In the genomic region with DNA sequence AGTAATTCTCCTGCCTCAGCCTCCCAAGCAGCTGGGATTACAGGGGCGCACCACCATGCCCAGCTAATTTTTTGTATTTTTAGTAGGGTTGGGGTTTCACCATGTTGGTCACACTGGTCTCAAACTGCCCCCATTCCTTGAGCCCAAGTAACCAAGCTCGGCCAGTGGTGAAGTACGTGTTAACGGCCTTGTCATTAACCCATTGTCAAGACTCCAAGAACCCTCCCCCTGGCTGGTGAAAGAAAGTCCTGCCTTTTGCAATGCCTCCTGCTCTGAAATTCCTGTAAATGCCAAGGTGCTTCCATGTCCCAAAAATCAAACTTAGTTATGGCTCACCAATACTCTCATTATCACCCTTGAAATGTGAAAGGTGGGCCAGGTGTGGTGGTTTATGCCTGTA, we compare ENCODE assay signal across 24 cellular contexts. TPM values are rescaled to one million over a fixed set of nuclear protein-coding genes. Genes with fewer than 3 reads are reported as not detected.
A peak's percentile ranks its signal among the peaks of the same experiment; 100 is the strongest.
DNase-seq lines count a peak whose midpoint lies in the region; FAIRE-seq and TF ChIP-seq lines count a peak whose summit lies in the region.
"Had no signal": no experiment of that assay in that cellular context is flagged by ENCODE, and none has a peak within 500 bp of the region (broad histone marks: within the 10 kb centered on the region; RNA-seq: fewer than 3 reads in every experiment).

No MANE protein-coding gene starts in this region.

- H3K79me1 ChIP-seq in H1 (ENCODE audit: low read depth, low read length) (no peaks in the 10 kb centered on the region), mesendoderm (ENCODE audit: low read length) (no peaks in the 10 kb centered on the region)

- H2BK15ac ChIP-seq in H1 (ENCODE audit: low read length) (no peak overlapping the region), mesendoderm (replicated peaks; ENCODE audit: low read depth) (no peak overlapping the region)

- H3K4me3 Mint-ChIP-seq in Calu3 (ENCODE audit: low read depth, unreplicated experiment) (no peak overlapping the region), HFFc6 (no peak overlapping the region)
- H3K4me3 Mint-ChIP-seq: CD14-positive monocyte; CD4-positive, alpha-beta memory T cell; CD4-positive, CD25-positive, alpha-beta regulatory T cell; CD8-positive, alpha-beta memory T cell had no signal

- H3K79me2 ChIP-seq in H1 (ENCODE audit: control insufficient read depth in 1 of 2, insufficient read depth in 2 of 2, low read length in 2 of 2) (no peaks in the 10 kb centered on the region), mesendoderm (ENCODE audit: control insufficient read depth, insufficient read depth, low read length) (no peaks in the 10 kb centered on the region)

- no TSS peak for BruUV-seq in Calu3 (replicated peaks; lab: Mats Ljungman, UMichigan)

- TF ChIP-seq EP300 in H1 (IDR thresholded peaks at IDR 0.05; ENCODE audit: borderline replicate concordance in 1 of 2, low read depth in 2 of 2, low read length in 2 of 2) (no peak), tibial nerve (IDR thresholded peaks at IDR 0.05) (no peak)

- peak overlapping the region; percentile 39; the same call in 1 of the 2 replicates for H2BK12ac ChIP-seq in H1 (ENCODE audit: low read depth, low read length)

- H3K14ac ChIP-seq in H1 (ENCODE audit: insufficient read length) = no peak overlapping the region

- H3K27ac Mint-ChIP-seq in Calu3 (ENCODE audit: unreplicated experiment) (no peak overlapping the region), HFFc6 (no peak overlapping the region)
- H3K27ac Mint-ChIP-seq: CD14-positive monocyte; CD4-positive, CD25-positive, alpha-beta regulatory T cell had no signal

- H3K23ac ChIP-seq in H1 (ENCODE audit: insufficient read length) = no peak overlapping the region
- no peak overlapping the region for H3K23ac ChIP-seq in mesendoderm (ENCODE audit: low read length)

- H3K4ac ChIP-seq in H1 (replicated peaks; ENCODE audit: insufficient read length, low read depth, low read length) = no peak overlapping the region
- H3K4ac ChIP-seq in mesendoderm (ENCODE audit: low read depth, low read length) = no peak overlapping the region

- H3K4me1 ChIP-seq in H1 (replicated peaks in 1 of 4; ENCODE audit: control insufficient read depth in 3 of 4, insufficient read depth in 4 of 4, low read length in 3 of 4) = no peaks in the 10 kb centered on the region
- no peaks in the 10 kb centered on the region for H3K4me1 ChIP-seq in mesendoderm (ENCODE audit: control insufficient read depth, low read depth, low read length)
- H3K4me1 ChIP-seq in spleen = peaks cover 0 to 4% (median 0%) of the 10 kb centered on the region in 6 donors
- H3K4me1 ChIP-seq in tibial nerve = peaks cover 0 to 3% (median 0%) of the 10 kb centered on the region in 4 donors
- H3K4me1 ChIP-seq: BE2C, BLaER1 had no signal

- no peaks in the 10 kb centered on the region for H4K20me1 ChIP-seq in H1 (replicated peaks in 1 of 2; ENCODE audit: control insufficient read depth in 1 of 2, insufficient read depth in 2 of 2, low read length in 2 of 2)
- H4K20me1 ChIP-seq: BLaER1 had no signal

- no peak overlapping the region for H3K27ac ChIP-seq in H1 (ENCODE audit: low read depth, low read length)
- no peak overlapping the region for H3K27ac ChIP-seq in mesendoderm (ENCODE audit: low read depth, low read length)
- H3K27ac ChIP-seq in spleen = no peak overlapping the region
- no peak overlapping the region for H3K27ac ChIP-seq in tibial nerve
- H3K27ac ChIP-seq: BLaER1 had no signal

- H3K9me3 ChIP-seq in H1 (ENCODE audit: insufficient read depth in 2 of 2, low read depth in 1 of 2, low read length in 1 of 2) (no peaks in the 10 kb centered on the region; a peak in 1 of 4 replicates), spleen (no peaks in the 10 kb centered on the region), tibial nerve (no peaks in the 10 kb centered on the region)
- H3K9me3 ChIP-seq: BE2C, BLaER1 had no signal

- TF ChIP-seq POLR2A in H1 (IDR thresholded peaks at IDR 0.05; ENCODE audit: control extremely low read depth in 1 of 2, low read depth in 2 of 2, low read length in 2 of 2) = no peak
- TF ChIP-seq POLR2A in spleen (IDR thresholded peaks at IDR 0.05) = no peak
- no peak for TF ChIP-seq POLR2A in tibial nerve (IDR thresholded peaks at IDR 0.05)

- TF ChIP-seq RAD21 in H1 (IDR thresholded peaks at IDR 0.05 in 1 of 2, conservative IDR thresholded peaks at IDR 0.05 in 1 of 2; ENCODE audit: low read depth in 2 of 2, low read length in 2 of 2) = no peak

- H3K27me3 ChIP-seq in H1 (replicated peaks in 1 of 4; ENCODE audit: control insufficient read depth in 3 of 4, extremely low read depth in 1 of 4, insufficient read depth in 3 of 4, low read length in 3 of 4) (no peaks in the 10 kb centered on the region), mesendoderm (ENCODE audit: insufficient read depth, low read length, poor library complexity) (no peaks in the 10 kb centered on the region), spleen (replicated peaks in 1 of 7) (peaks cover 0 to 2% (median 0%) of the 10 kb centered on the region in 7 donors), tibial nerve (no peaks in the 10 kb centered on the region)
- H3K27me3 ChIP-seq: BLaER1 had no signal

- CTCF ChIA-PET in H1 (lab: Charles Lee; ENCODE audit: partially characterized antibody) (interaction anchor here (1.2 to 1.6 kb wide), 3 partner anchors 10 to 163 kb away, joined by 3 to 5 read pairs (median 4); partner anchors contain the start of gene BEND7), Calu3 (lab: Charles Lee) (no interaction called here)

- H3K36me3 Mint-ChIP-seq in Calu3 (ENCODE audit: insufficient read depth, unreplicated experiment) = no peaks in the 10 kb centered on the region
- H3K36me3 Mint-ChIP-seq in HFFc6 (ENCODE audit: low read depth) = no peaks in the 10 kb centered on the region
- H3K36me3 Mint-ChIP-seq: CD14-positive monocyte; CD4-positive, alpha-beta memory T cell; CD4-positive, CD25-positive, alpha-beta regulatory T cell; CD8-positive, alpha-beta memory T cell had no signal

- H2AFZ ChIP-seq in H1 (ENCODE audit: low read length) = no peak overlapping the region

- H3K4me3 ChIP-seq in H1 (ENCODE audit: extremely low read depth in 1 of 4, insufficient read depth in 2 of 4, low read depth in 3 of 4, low read length in 4 of 4) (no peak overlapping the region), mesendoderm (ENCODE audit: low read length) (no peak overlapping the region), spleen (no peak overlapping the region), tibial nerve (no peak overlapping the region)
- H3K4me3 ChIP-seq: BLaER1, GM12878 had no signal

- DNase-seq in ELF-1 (ENCODE audit: low read depth, low spot score) (peak; percentile 31), H1 (ENCODE audit: low read depth in 1 of 2, low spot score in 2 of 2) (no peak), mesendoderm (peak; percentile 68), spleen (peak; percentile 17), Calu3 (no peak), tibial nerve (ENCODE audit: low spot score in 2 of 2) (no peak), HFFc6 (no peak)
- DNase-seq: 8988T; ACHN; BE2C; C1 segment of cervical spinal cord; CD4-positive, alpha-beta memory T cell; CD4-positive, CD25-positive, alpha-beta regulatory T cell; CD8-positive, alpha-beta memory T cell; COR-L47; DMS79 treated with DMSO at 0.1 percent for 48 hours; GDM1 had no signal

- H3K18ac ChIP-seq in H1 (ENCODE audit: extremely low read depth, low read length) (no peak overlapping the region), mesendoderm (ENCODE audit: low read length) (no peak overlapping the region)

- no peak overlapping the region for H3K56ac ChIP-seq in H1 (replicated peaks; ENCODE audit: insufficient read length, low read depth, low read length)
- no peak overlapping the region for H3K56ac ChIP-seq in mesendoderm (ENCODE audit: low read length)

- H3K4me1 Mint-ChIP-seq in Calu3 (ENCODE audit: low read depth, unreplicated experiment) = no peaks in the 10 kb centered on the region
- no peaks in the 10 kb centered on the region for H3K4me1 Mint-ChIP-seq in HFFc6 (ENCODE audit: low read depth)
- H3K4me1 Mint-ChIP-seq: CD14-positive monocyte had no signal

- H2BK20ac ChIP-seq in H1 (ENCODE audit: low read length) = no peak overlapping the region

- no peak for FAIRE-seq in H1 (lab: Jason Lieb, UNC)
- FAIRE-seq: A204.1, D721Med, GM12878, GM12892, GM18507 had no signal

- H4K91ac ChIP-seq in H1 (replicated peaks; ENCODE audit: insufficient read length, low read length) = no peak overlapping the region

- 0 out of 2 replicates have a peak, but pooled peaks cover 1% of the 10 kb centered on the region for H3K23me2 ChIP-seq in H1 (ENCODE audit: low read depth, low read length)

- no peak overlapping the region for H2AK5ac ChIP-seq in H1 (ENCODE audit: low read depth, low read length)
- no peak overlapping the region for H2AK5ac ChIP-seq in mesendoderm (ENCODE audit: low read length)

- H2BK120ac ChIP-seq in H1 (replicated peaks; ENCODE audit: low read depth, low read length) (no peak overlapping the region), mesendoderm (ENCODE audit: low read depth, low read length) (no peak overlapping the region)

- H2BK5ac ChIP-seq in H1 (ENCODE audit: low read depth, low read length) (no peak overlapping the region), mesendoderm (ENCODE audit: low read length) (no peak overlapping the region)

- H3K9me3 Mint-ChIP-seq in Calu3 (ENCODE audit: low read depth, unreplicated experiment) = no peaks in the 10 kb centered on the region
- no peaks in the 10 kb centered on the region for H3K9me3 Mint-ChIP-seq in HFFc6
- H3K9me3 Mint-ChIP-seq: CD4-positive, alpha-beta memory T cell; CD8-positive, alpha-beta memory T cell had no signal

- POLR2A ChIA-PET in H1 (lab: Charles Lee; ENCODE audit: partially characterized antibody) = interaction anchor here (0.7 to 8.0 kb wide), 2 partner anchors 16 to 58 kb away, joined by 3 to 77 read pairs; partner anchors contain the start of gene SEPHS1

- 96% methylated on average over 4 of the region's 4 CpGs; no CpG with 5 or more reads in 1 of the 2 experiments for WGBS in H1 (ENCODE audit: extremely low coverage in 1 of 2, insufficient coverage in 1 of 2, insufficient read length in 1 of 2, insufficient replicate concordance in 2 of 2, low coverage in 1 of 2, low lambda C conversion rate in 2 of 2, missing lambda C conversion rate in 1 of 2), 2 experiments
- no CpG with 5 or more reads among the region's 4 CpGs for WGBS in mesendoderm (ENCODE audit: extremely low coverage, insufficient coverage, low lambda C conversion rate)
- WGBS in spleen, 5 donors = 87 to 100% (median 91%) methylated on average over 4 of the region's 4 CpGs
- WGBS in tibial nerve, 2 donors = 71 to 79% methylated on average over 4 of the region's 4 CpGs

- H4K5ac ChIP-seq in H1 (ENCODE audit: insufficient read length, low read depth, low read length) = no peak overlapping the region
- no peak overlapping the region for H4K5ac ChIP-seq in mesendoderm (ENCODE audit: low read length)

- no peak for TF ChIP-seq CTCF in H1 (IDR thresholded peaks at IDR 0.05; ENCODE audit: control extremely low read depth in 1 of 3, insufficient read depth in 1 of 3, low read depth in 1 of 3, low read length in 3 of 3)
- TF ChIP-seq CTCF in spleen (IDR thresholded peaks at IDR 0.05 in 8 of 11, conservative IDR thresholded peaks at IDR 0.05 in 3 of 11) = no peak
- no peak for TF ChIP-seq CTCF in Calu3 (IDR thresholded peaks at IDR 0.05; ENCODE audit: unreplicated experiment)
- no peak for TF ChIP-seq CTCF in tibial nerve (IDR thresholded peaks at IDR 0.05)
- TF ChIP-seq CTCF in HFFc6 (IDR thresholded peaks at IDR 0.05) = no peak

- H3K36me3 ChIP-seq in H1 (ENCODE audit: control insufficient read depth in 2 of 4, insufficient read depth in 4 of 4, low read length in 3 of 4) (no peaks in the 10 kb centered on the region), mesendoderm (ENCODE audit: control insufficient read depth, insufficient read depth, low read length) (no peaks in the 10 kb centered on the region), spleen (no peaks in the 10 kb centered on the region), tibial nerve (no peaks in the 10 kb centered on the region)
- H3K36me3 ChIP-seq: BE2C, BLaER1 had no signal

- intact Hi-C loops in spleen (cut with DNase I; ENCODE audit: low total_unique reads) (no loop called here), Calu3 (cut with micrococcal nuclease; ENCODE audit: unreplicated experiment) (no loop called here)

- H4K8ac ChIP-seq in H1 (ENCODE audit: extremely low read depth, insufficient read depth, low read length) = no peak overlapping the region
- no peak overlapping the region for H4K8ac ChIP-seq in mesendoderm (ENCODE audit: low read depth, low read length)

- H3K27me3 Mint-ChIP-seq in Calu3 (ENCODE audit: unreplicated experiment) (peaks cover 18% of the 10 kb centered on the region), HFFc6 (ENCODE audit: insufficient read depth) (peaks cover 6% of the 10 kb centered on the region)

- H3K4me2 ChIP-seq in H1 (ENCODE audit: insufficient read depth in 1 of 2, low read depth in 2 of 2, low read length in 2 of 2) (no peak overlapping the region), mesendoderm (ENCODE audit: low read length) (no peak overlapping the region)
- H3K4me2 ChIP-seq: BLaER1 had no signal

- no peak overlapping the region for H3K9ac ChIP-seq in H1 (replicated peaks in 1 of 4; ENCODE audit: extremely low read depth in 1 of 4, low read depth in 3 of 4, low read length in 3 of 4)
- H3K9ac ChIP-seq in mesendoderm (ENCODE audit: low read length) = no peak overlapping the region
- H3K9ac ChIP-seq: BLaER1 had no signal

RNA-seq across cellular contexts. Expression of gene SEPHS1, which starts 18.8 kb away (rescaled TPM):
- 633 and 683 TPM in 2 replicates for total RNA-seq in H1 (2021; fragmentation: NEBNext Ultra II Directional; extraction: Animal tissue kit (Norgen Biotek cat#: 25700))
- polyA plus RNA-seq in H1 (2011; rRNA removed) (226 and 270 TPM in 2 replicates), spleen (10 to 100 TPM; 15.4 to 23.5 (median 19.0) TPM)
- polyA plus RNA-seq in H1 (2011; cell fraction: cytosol; rRNA removed) = 306 TPM
- 172 TPM for polyA plus RNA-seq in H1 (2011; cell fraction: nucleus; rRNA removed)
- 405 to 543 TPM (median 471 TPM) in 4 replicates for polyA plus RNA-seq in H1 (2012, experiment 1 of 2)
- polyA plus RNA-seq in H1 (2012, experiment 2 of 2) = 233 TPM
- polyA plus RNA-seq in H1 (2013, experiment 1 of 2) = 405 TPM
- polyA plus RNA-seq in H1 (2013, experiment 2 of 2) = 460 TPM
- 647 and 831 TPM in 2 replicates for polyA minus RNA-seq in H1 (2011; rRNA and poly(A)+ RNA removed)
- polyA minus RNA-seq in H1 (2011; cell fraction: cytosol; rRNA and poly(A)+ RNA removed) = 256 TPM
- polyA minus RNA-seq in H1 (2011; cell fraction: nucleus; rRNA and poly(A)+ RNA removed) = 193 TPM
- 416 TPM for polyA plus RNA-seq in mesendoderm (2013, experiment 1 of 2)
- 439 TPM for polyA plus RNA-seq in mesendoderm (2013, experiment 2 of 2)
- total RNA-seq in spleen (10 to 100 TPM; 25.2 to 44.0 (median 31.4) TPM), Calu3 (2022) (50.1 and 61.8 TPM in 2 replicates), tibial nerve (10 to 100 TPM; 18.0 to 28.4 (median 23.9) TPM)
- 10 to 100 TPM; 34.1 to 49.3 (median 40.5) TPM for total RNA-seq in HFFc6 (2021; fragmentation: NEBNext Ultra II Directional; extraction: Animal tissue kit (Norgen Biotek cat#: 25700))

Comparison
In these comparisons a context has a peak if more than half of its experiments do, and no peak if none do; other contexts are left out.
1. DNase-seq: peak in ELF-1 (single experiment), mesendoderm (single experiment) and spleen (single experiment); none in H1 (0 of 2), Calu3 (single experiment), tibial nerve (0 of 2) and HFFc6 (single experiment).
2. RNA of gene SEPHS1, which starts 18.8 kb away (total RNA-seq): 633 to 683 TPM in H1; 50.1 to 61.8 TPM in Calu3, 34.1 to 49.3 TPM in HFFc6, 25.2 to 44.0 TPM in spleen and 18.0 to 28.4 TPM in tibial nerve; every median in the first group is over 10 times any median in the second.